13 cellular contexts compared by ENCODE assay signal in genomic region chr10:12418725-12419278, GRCh38.
DNase-seq lines count a peak whose midpoint lies in the region; ATAC-seq and TF ChIP-seq lines count a peak whose summit lies in the region.
"Had no signal": no experiment of that assay in that cellular context is flagged by ENCODE, and none has a peak within 500 bp of the region (broad histone marks: within the 10 kb centered on the region; RNA-seq: fewer than 3 reads in every experiment).

No MANE protein-coding gene starts in this region.

- peaks cover 17% of the 10 kb centered on the region for H3K4me1 Mint-ChIP-seq in MCF 10A (ENCODE audit: insufficient read depth, unreplicated experiment)
- peaks cover 34% of the 10 kb centered on the region for H3K4me1 Mint-ChIP-seq in activated naive CD8-positive, alpha-beta T cell (ENCODE audit: low read depth)
- H3K4me1 Mint-ChIP-seq in naive thymus-derived CD4-positive, alpha-beta T cell, result peaks cover 6 to 69% (median 46%) of the 10 kb centered on the region in 7 donors
- peaks cover 12% of the 10 kb centered on the region for H3K4me1 Mint-ChIP-seq in type B pancreatic cell (ENCODE audit: unreplicated experiment)

- no peak for TF ChIP-seq POLR2A in upper lobe of left lung (IDR thresholded peaks at IDR 0.05)

- H3K9ac ChIP-seq in mammary epithelial cell (ENCODE audit: insufficient read depth, low read length), result no peak overlapping the region

- no peak overlapping the region for H3K27ac ChIP-seq in mammary epithelial cell (ENCODE audit: insufficient read depth, low read depth, low read length)
- H3K27ac ChIP-seq in osteoblast (ENCODE audit: low read depth, low read length), result peak overlapping the region; percentile 91
- H3K27ac ChIP-seq in upper lobe of left lung, result no peak overlapping the region
- no peak overlapping the region for H3K27ac ChIP-seq in naive thymus-derived CD4-positive, alpha-beta T cell (ENCODE audit: low read depth, low read length)
- H3K27ac ChIP-seq: body of pancreas, lower lobe of right lung had no signal

- TF ChIP-seq CTCF in MCF 10A (IDR thresholded peaks at IDR 0.05; ENCODE audit: unreplicated experiment) (no peak), mammary epithelial cell (conservative IDR thresholded peaks at IDR 0.05 in 1 of 2, IDR thresholded peaks at IDR 0.05 in 1 of 2; ENCODE audit: extremely low read depth in 1 of 2, insufficient read depth in 1 of 2, low read depth in 1 of 2, low read length in 2 of 2) (no peak), osteoblast (IDR thresholded peaks at IDR 0.05; ENCODE audit: extremely low read depth, low read depth, low read length) (no peak), upper lobe of left lung (IDR thresholded peaks at IDR 0.05) (no peak), type B pancreatic cell (conservative IDR thresholded peaks at IDR 0.05) (no peak)

- no peaks in the 10 kb centered on the region for H3K36me3 ChIP-seq in mammary epithelial cell (ENCODE audit: insufficient read depth, low read length)
- H3K36me3 ChIP-seq in osteoblast (ENCODE audit: insufficient read depth, low read length), result no peaks in the 10 kb centered on the region
- no peaks in the 10 kb centered on the region for H3K36me3 ChIP-seq in upper lobe of left lung
- H3K36me3 ChIP-seq in naive thymus-derived CD4-positive, alpha-beta T cell (ENCODE audit: control insufficient read depth in 2 of 3, insufficient read depth in 3 of 3, low read length in 3 of 3), result no peaks in the 10 kb centered on the region
- H3K36me3 ChIP-seq: lower lobe of right lung had no signal

- H4K20me1 ChIP-seq in mammary epithelial cell (ENCODE audit: insufficient read depth, low read length) (no peaks in the 10 kb centered on the region), osteoblast (ENCODE audit: insufficient read depth, low read length) (no peaks in the 10 kb centered on the region)

- H3K27me3 ChIP-seq in mammary epithelial cell (ENCODE audit: insufficient read depth, low read length), result no peaks in the 10 kb centered on the region
- H3K27me3 ChIP-seq in osteoblast (ENCODE audit: insufficient read depth, low read length), result no peaks in the 10 kb centered on the region
- H3K27me3 ChIP-seq in upper lobe of left lung, result no peaks in the 10 kb centered on the region
- H3K27me3 ChIP-seq in naive thymus-derived CD4-positive, alpha-beta T cell (ENCODE audit: control insufficient read depth in 2 of 2, insufficient read depth in 2 of 2, low read length in 2 of 2), result no peaks in the 10 kb centered on the region
- H3K27me3 ChIP-seq: body of pancreas had no signal

- no peak overlapping the region for H3K4me3 ChIP-seq in mammary epithelial cell (replicated peaks in 1 of 3; ENCODE audit: insufficient read depth in 1 of 3, low read depth in 2 of 3, low read length in 3 of 3)
- no peak overlapping the region for H3K4me3 ChIP-seq in osteoblast (ENCODE audit: insufficient read depth, low read length)
- no peak overlapping the region for H3K4me3 ChIP-seq in upper lobe of left lung
- no peak overlapping the region for H3K4me3 ChIP-seq in naive thymus-derived CD4-positive, alpha-beta T cell (ENCODE audit: low read length)
- H3K4me3 ChIP-seq: body of pancreas, lower lobe of right lung had no signal

- peaks cover 3% of the 10 kb centered on the region for H3K4me1 ChIP-seq in mammary epithelial cell (ENCODE audit: insufficient read depth, low read length)
- peaks cover 20% of the 10 kb centered on the region for H3K4me1 ChIP-seq in osteoblast (ENCODE audit: insufficient read depth, low read length)
- H3K4me1 ChIP-seq in upper lobe of left lung, result peaks cover 0 to 8% (median 7%) of the 10 kb centered on the region in 4 donors
- peaks cover 3 to 4% of the 10 kb centered on the region in 2 donors for H3K4me1 ChIP-seq in naive thymus-derived CD4-positive, alpha-beta T cell (ENCODE audit: control insufficient read depth in 2 of 2, insufficient read depth in 2 of 2, low read length in 2 of 2)

- H3K27me3 Mint-ChIP-seq in MCF 10A (ENCODE audit: insufficient read depth, unreplicated experiment), result no peaks in the 10 kb centered on the region
- no peaks in the 10 kb centered on the region for H3K27me3 Mint-ChIP-seq in activated naive CD8-positive, alpha-beta T cell
- no peaks in the 10 kb centered on the region for H3K27me3 Mint-ChIP-seq in naive thymus-derived CD4-positive, alpha-beta T cell
- no peaks in the 10 kb centered on the region for H3K27me3 Mint-ChIP-seq in type B pancreatic cell

- BruUV-seq in MCF 10A (replicated peaks; lab: Mats Ljungman, UMichigan), result no TSS peak
- no TSS peak for BruUV-seq in mammary epithelial cell (replicated peaks; lab: Mats Ljungman, UMichigan)

- H2AFZ ChIP-seq in mammary epithelial cell (ENCODE audit: low read depth, low read length) (no peak overlapping the region), osteoblast (ENCODE audit: low read length) (no peak overlapping the region)

- H3K9me3 Mint-ChIP-seq in MCF 10A (ENCODE audit: unreplicated experiment) (no peaks in the 10 kb centered on the region), type B pancreatic cell (no peaks in the 10 kb centered on the region)
- H3K9me3 Mint-ChIP-seq in activated naive CD8-positive, alpha-beta T cell (ENCODE audit: low read depth), result no peaks in the 10 kb centered on the region
- no peaks in the 10 kb centered on the region for H3K9me3 Mint-ChIP-seq in naive thymus-derived CD4-positive, alpha-beta T cell
- H3K9me3 Mint-ChIP-seq: T-helper 1 cell treated with Interleukin-12 subunit alpha and Interleukin-12 subunit beta and Interleukin-4 antibody, amounts not matched to agents 30 μg/mL and 1 μg/mL, for 36 hours had no signal

- intact Hi-C loops in MCF 10A (cut with micrococcal nuclease) (no loop called here), mammary epithelial cell (cut with micrococcal nuclease) (no loop called here)
- intact Hi-C loops in naive thymus-derived CD4-positive, alpha-beta T cell (cut with micrococcal nuclease), result loop anchor here in 1 of 2 donors (2.0 kb wide), 1 partner anchor 30 kb away; no protein-coding TSS in a partner anchor

- H3K27ac Mint-ChIP-seq in MCF 10A (ENCODE audit: low read depth, unreplicated experiment) (peak overlapping the region; percentile 84), type B pancreatic cell (no peak overlapping the region)
- peak overlapping the region; percentile 84 for H3K27ac Mint-ChIP-seq in activated naive CD8-positive, alpha-beta T cell
- peak overlapping the region in 4 of 9 donors; percentile 11 to 57 (median 45) for H3K27ac Mint-ChIP-seq in naive thymus-derived CD4-positive, alpha-beta T cell
- H3K27ac Mint-ChIP-seq: T-helper 1 cell treated with Interleukin-12 subunit alpha and Interleukin-12 subunit beta and Interleukin-4 antibody, amounts not matched to agents 30 μg/mL and 1 μg/mL, for 36 hours had no signal

- 88% methylated on average over 13 of the region's 13 CpGs for WGBS in mammary epithelial cell (ENCODE audit: low coverage, missing lambda C conversion rate)
- 83 to 86% methylated on average over 13 of the region's 13 CpGs for WGBS in upper lobe of left lung, 2 donors

- ATAC-seq in upper lobe of left lung (ENCODE audit: low FRiP score in 2 of 2) (peak; percentile 15 to 52), GM19324 (IDR thresholded peaks at IDR 0.05; ENCODE audit: low FRiP score, unreplicated experiment) (no peak)
- ATAC-seq in naive thymus-derived CD4-positive, alpha-beta T cell, result no peak

- CTCF ChIA-PET in MCF 10A (lab: Yijun Ruan, JAX) (no interaction called here), mammary epithelial cell (lab: Charles Lee; ENCODE audit: low non-redundant PET) (no interaction called here)
- CTCF ChIA-PET in naive thymus-derived CD4-positive, alpha-beta T cell (lab: Charles Lee), result no interaction called here

- dilution Hi-C loops in mammary epithelial cell (cut with HindIII; ENCODE audit: low sequenced_read_pairs), result no loop called here

- H3K79me2 ChIP-seq in mammary epithelial cell (ENCODE audit: insufficient read depth, low read length), result no peaks in the 10 kb centered on the region
- no peaks in the 10 kb centered on the region for H3K79me2 ChIP-seq in osteoblast (ENCODE audit: insufficient read depth, low read length)

- in situ Hi-C loops in mammary epithelial cell (cut with MboI; ENCODE audit: low sequenced_read_pairs in 2 of 2), result no loop called here

- H3K36me3 Mint-ChIP-seq in MCF 10A (ENCODE audit: insufficient read depth, unreplicated experiment) (no peaks in the 10 kb centered on the region), type B pancreatic cell (peaks cover 9% of the 10 kb centered on the region)
- no peaks in the 10 kb centered on the region for H3K36me3 Mint-ChIP-seq in activated naive CD8-positive, alpha-beta T cell
- peaks cover 0 to 8% (median 2%) of the 10 kb centered on the region in 5 donors for H3K36me3 Mint-ChIP-seq in naive thymus-derived CD4-positive, alpha-beta T cell

- H3K4me3 Mint-ChIP-seq in MCF 10A (ENCODE audit: unreplicated experiment) (no peak overlapping the region), type B pancreatic cell (no peak overlapping the region)
- peak overlapping the region; percentile 38 for H3K4me3 Mint-ChIP-seq in activated naive CD8-positive, alpha-beta T cell
- peak overlapping the region in 1 of 10 donors; percentile 19 for H3K4me3 Mint-ChIP-seq in naive thymus-derived CD4-positive, alpha-beta T cell
- H3K4me3 Mint-ChIP-seq: T-helper 1 cell treated with Interleukin-12 subunit alpha and Interleukin-12 subunit beta and Interleukin-4 antibody, amounts not matched to agents 30 μg/mL and 1 μg/mL, for 36 hours had no signal

- POLR2A ChIA-PET in MCF 10A (lab: Yijun Ruan, JAX), result interaction anchor here (1.1 kb wide), 1 partner anchor 14 kb away, joined by 3 read pairs; no protein-coding TSS in a partner anchor
- POLR2A ChIA-PET in naive thymus-derived CD4-positive, alpha-beta T cell (lab: Charles Lee), result interaction anchor here (0.8 kb wide), 1 partner anchor 275 kb away, joined by 4 read pairs; no protein-coding TSS in a partner anchor

- no peak for DNase-seq in MCF 10A (ENCODE audit: unreplicated experiment)
- DNase-seq in mammary epithelial cell, result no peak
- DNase-seq in osteoblast (ENCODE audit: insufficient read length, low spot score, missing footprints), result no peak
- peak in 1 of 2 donors; percentile 45 for DNase-seq in upper lobe of left lung
- no peak for DNase-seq in naive thymus-derived CD4-positive, alpha-beta T cell
- DNase-seq in type B pancreatic cell (ENCODE audit: extremely low spot score, unreplicated experiment), result no peak
- DNase-seq: KG1, lower lobe of right lung, NCI-H187 treated with DMSO at 0.1 percent for 48 hours had no signal

- no peak for TF ChIP-seq EP300 in upper lobe of left lung (IDR thresholded peaks at IDR 0.05)

- H3K4me2 ChIP-seq in mammary epithelial cell (ENCODE audit: insufficient read depth, low read depth, low read length) (no peak overlapping the region), osteoblast (ENCODE audit: insufficient read depth, low read length) (peak overlapping the region; percentile 28)

- no peaks in the 10 kb centered on the region for H3K9me3 ChIP-seq in mammary epithelial cell (replicated peaks; ENCODE audit: insufficient read depth, low read length)
- no peaks in the 10 kb centered on the region for H3K9me3 ChIP-seq in osteoblast (ENCODE audit: low read depth, low read length)
- no peaks in the 10 kb centered on the region for H3K9me3 ChIP-seq in upper lobe of left lung
- H3K9me3 ChIP-seq in naive thymus-derived CD4-positive, alpha-beta T cell (ENCODE audit: control insufficient read depth in 2 of 3, low read length in 3 of 3), result no peaks in the 10 kb centered on the region
- H3K9me3 ChIP-seq: body of pancreas, lower lobe of right lung had no signal

Comparison
In these comparisons a context has a peak if more than half of its experiments do, and no peak if none do; other contexts are left out.
1. ATAC-seq: peak in upper lobe of left lung (2 of 2); none in naive thymus-derived CD4-positive, alpha-beta T cell (single experiment) and GM19324 (single experiment).